In genomic region chr22:40329466-40329865, GRCh38 we compare ENCODE assay signal across 22 cellular contexts.
"Had no signal": no experiment of that assay in that cellular context is flagged by ENCODE, and none has a peak within 500 bp of the region (broad histone marks: within the 10 kb centered on the region; RNA-seq: fewer than 3 reads in every experiment).

No MANE protein-coding gene starts in this region.

- H3K4me2 ChIP-seq: hepatocyte, neural progenitor cell had no signal

- DNase-seq: activated CD4-positive, CD25-positive, alpha-beta regulatory T cell treated with anti-CD3 and anti-CD28 coated beads, Interleukin-2, amount 50 U/mL, for 72 hours; activated CD8-positive, alpha-beta T cell treated with anti-CD3 and anti-CD28 coated beads for 36 hours; activated naive CD8-positive, alpha-beta T cell treated with anti-CD3 and anti-CD28 coated beads, Interleukin-2, amount 10 ng/mL, durations not matched to agents 7 days and 5 days; activated T-cell treated with anti-CD3 and anti-CD28 coated beads for 4 hours; effector CD8-positive, alpha-beta T cell; kidney; left ventricle myocardium superior; mesenchymal stem cell; pancreas; stimulated activated CD4-positive, alpha-beta T cell treated with anti-CD3 and anti-CD28 coated beads, Interleukin-12 subunit alpha, Interleukin-12 subunit beta, amount 100 ng/mL, for 4 hours; stimulated activated CD4-positive, alpha-beta T cell treated with anti-CD3 and anti-CD28 coated beads, Interleukin-2, amount 100 ng/mL, for 48 hours; stimulated activated naive CD4-positive, alpha-beta T cell treated with Interleukin-2 at 50 U/mL for 16 hours had no signal

- H3K4me3 ChIP-seq: ascending aorta, cardiac muscle cell, coronary artery, gastroesophageal sphincter, hepatocyte, neural progenitor cell, pancreas, suprapubic skin had no signal

- H3K9ac ChIP-seq: neural progenitor cell had no signal

- H3K4me1 ChIP-seq: ascending aorta, pancreas had no signal

- ATAC-seq: activated CD8-positive, alpha-beta T cell treated with anti-CD3 and anti-CD28 coated beads for 36 hours; gastroesophageal sphincter; left ventricle myocardium superior; SK-N-SH treated with all-trans-retinoic acid at 6 μM for 48 hours had no signal

- H3K27ac ChIP-seq: ascending aorta, coronary artery, epithelial cell of prostate, hepatocyte, neural progenitor cell, pancreas, suprapubic skin had no signal

- H3K36me3 ChIP-seq: neural progenitor cell had no signal

- H3K9me3 Mint-ChIP-seq: activated CD8-positive, alpha-beta T cell treated with anti-CD3 and anti-CD28 coated beads for 36 hours; activated naive CD8-positive, alpha-beta T cell treated with anti-CD3 and anti-CD28 coated beads, Interleukin-2, amount 10 ng/mL, durations not matched to agents 7 days and 5 days; neural progenitor cell; T-helper 1 cell treated with Interleukin-12 subunit alpha and Interleukin-12 subunit beta and Interleukin-4 antibody, amounts not matched to agents 30 μg/mL and 1 μg/mL, for 36 hours had no signal

- H3K27me3 ChIP-seq: ascending aorta, cardiac muscle cell, gastroesophageal sphincter, hepatocyte, neural progenitor cell, pancreas, suprapubic skin had no signal

- H3K79me2 ChIP-seq: hepatocyte had no signal

- H3K27ac Mint-ChIP-seq: activated naive CD8-positive, alpha-beta T cell treated with anti-CD3 and anti-CD28 coated beads, Interleukin-2, amount 10 ng/mL, durations not matched to agents 7 days and 5 days; neural progenitor cell had no signal

- H3K27me3 Mint-ChIP-seq: activated CD8-positive, alpha-beta T cell treated with anti-CD3 and anti-CD28 coated beads for 36 hours; activated naive CD8-positive, alpha-beta T cell treated with anti-CD3 and anti-CD28 coated beads, Interleukin-2, amount 10 ng/mL, durations not matched to agents 7 days and 5 days had no signal

- H3K9me3 ChIP-seq: ascending aorta, gastroesophageal sphincter, pancreas, suprapubic skin had no signal

- H3K4me3 Mint-ChIP-seq: activated CD8-positive, alpha-beta T cell treated with anti-CD3 and anti-CD28 coated beads for 36 hours; neural progenitor cell; T-helper 1 cell treated with Interleukin-12 subunit alpha and Interleukin-12 subunit beta and Interleukin-4 antibody, amounts not matched to agents 30 μg/mL and 1 μg/mL, for 36 hours had no signal
